ENCODE assay signal across 8 cellular contexts in the genomic region with DNA sequence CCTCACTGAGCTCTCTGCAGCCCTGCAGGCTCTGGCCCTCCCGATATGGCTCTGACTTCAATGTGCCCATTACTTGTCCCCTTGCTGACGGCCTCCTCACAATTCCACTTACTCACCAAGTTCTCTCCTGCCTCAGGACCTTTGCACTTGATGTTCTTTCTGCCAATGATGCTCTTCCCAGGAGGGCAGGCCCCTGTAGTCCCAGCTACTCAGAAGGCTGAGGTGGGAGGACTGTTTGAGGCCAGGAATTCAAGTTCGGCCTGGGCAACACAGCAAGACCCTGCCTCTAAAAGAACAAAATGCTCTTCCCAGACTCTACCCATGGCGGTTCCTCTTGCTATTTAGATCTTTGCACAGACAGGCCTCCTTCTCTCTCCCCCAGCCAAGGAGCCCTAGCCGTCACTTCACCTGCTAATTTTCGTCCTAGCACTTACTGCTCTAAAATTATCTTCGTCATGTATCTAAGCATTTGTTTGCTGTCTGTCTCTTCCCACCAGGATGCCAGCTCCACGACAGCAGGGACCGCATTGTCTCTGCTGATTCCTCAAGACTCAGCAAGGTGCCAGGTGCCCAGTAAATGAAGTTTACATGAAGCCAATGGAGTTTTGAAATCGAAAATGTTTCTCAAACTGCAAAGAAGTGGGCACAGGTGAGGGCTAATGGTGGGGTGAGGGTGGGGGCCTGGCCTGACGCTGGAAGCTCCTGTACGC. TPM values are rescaled to one million over a fixed set of nuclear protein-coding genes. Genes with fewer than 3 reads are reported as not detected.
DNase-seq lines count a peak whose midpoint lies in the region; ATAC-seq, FAIRE-seq and TF ChIP-seq lines count a peak whose summit lies in the region.

No MANE protein-coding gene starts in this region.

- H3K4me3 Mint-ChIP-seq in activated CD8-positive, alpha-beta memory T cell treated with anti-CD3 and anti-CD28 coated beads, Interleukin-2, amount 10 ng/mL, durations not matched to agents 7 days and 5 days, result peak overlapping the region; percentile 46
- peak overlapping the region; percentile 40 for H3K4me3 Mint-ChIP-seq in activated CD8-positive, alpha-beta T cell treated with anti-CD3 and anti-CD28 coated beads, Interleukin-2, amount 10 ng/mL, durations not matched to agents 7 days and 5 days

- peak overlapping the region; percentile 7 to 93 for H3K27ac ChIP-seq in kidney (ENCODE audit: low read depth in 2 of 2, low read length in 2 of 2)
- peak overlapping the region; percentile 91 for H3K27ac ChIP-seq in suprapubic skin

- no peak for FAIRE-seq in kidney (lab: Jason Lieb, UNC)

- H3K4me3 ChIP-seq in kidney (ENCODE audit: low read length in 2 of 2) (peak overlapping the region; percentile 32 to 37), suprapubic skin (peak overlapping the region; percentile 76)

- H3K4me1 ChIP-seq in kidney (ENCODE audit: control insufficient read depth in 1 of 2, insufficient read depth in 1 of 2, low read depth in 1 of 2, low read length in 2 of 2), result peaks cover 15 to 17% of the 10 kb centered on the region in 2 donors
- peaks cover 45% of the 10 kb centered on the region for H3K4me1 ChIP-seq in suprapubic skin

- no peaks in the 10 kb centered on the region for H3K36me3 Mint-ChIP-seq in activated CD8-positive, alpha-beta memory T cell treated with anti-CD3 and anti-CD28 coated beads, Interleukin-2, amount 10 ng/mL, durations not matched to agents 7 days and 5 days
- H3K36me3 Mint-ChIP-seq in activated CD8-positive, alpha-beta T cell treated with anti-CD3 and anti-CD28 coated beads, Interleukin-2, amount 10 ng/mL, durations not matched to agents 7 days and 5 days (ENCODE audit: low read depth), result peaks cover 5% of the 10 kb centered on the region

- CTCF ChIA-PET in activated CD8-positive, alpha-beta memory T cell treated with anti-CD3 and anti-CD28 coated beads, Interleukin-2, amount 10 ng/mL, durations not matched to agents 7 days and 5 days (lab: Charles Lee), result interaction anchor here (0.5 to 2.7 kb wide), 26 partner anchors 8 to 355 kb away, joined by 3 to 17 read pairs (median 4); no protein-coding TSS in a partner anchor
- CTCF ChIA-PET in activated CD8-positive, alpha-beta T cell treated with anti-CD3 and anti-CD28 coated beads, Interleukin-2, amount 10 ng/mL, durations not matched to agents 7 days and 5 days (lab: Charles Lee), result interaction anchor here (0.7 to 2.8 kb wide), 15 partner anchors 8 to 358 kb away, joined by 3 to 16 read pairs (median 4); partner anchors contain the start of gene ATPAF2

- DNase-seq in activated CD8-positive, alpha-beta memory T cell treated with anti-CD3 and anti-CD28 coated beads, Interleukin-2, amount 10 ng/mL, durations not matched to agents 7 days and 5 days, result no peak
- no peak for DNase-seq in activated CD8-positive, alpha-beta memory T cell treated with anti-CD3 and anti-CD28 coated beads, Interleukin-2, amount 50 U/mL, for 48 hours
- no peak for DNase-seq in activated CD8-positive, alpha-beta T cell treated with anti-CD3 and anti-CD28 coated beads, Interleukin-2, amount 10 ng/mL, durations not matched to agents 7 days and 5 days
- DNase-seq in kidney, result no peak
- DNase-seq in suprapubic skin (ENCODE audit: low spot score in 2 of 2), result no peak
- no peak for DNase-seq in NCI-H1436 (lab: John Stamatoyannopoulos, UW)

- peaks cover 13% of the 10 kb centered on the region for H3K27me3 Mint-ChIP-seq in activated CD8-positive, alpha-beta memory T cell treated with anti-CD3 and anti-CD28 coated beads, Interleukin-2, amount 10 ng/mL, durations not matched to agents 7 days and 5 days
- H3K27me3 Mint-ChIP-seq in activated CD8-positive, alpha-beta T cell treated with anti-CD3 and anti-CD28 coated beads, Interleukin-2, amount 10 ng/mL, durations not matched to agents 7 days and 5 days (ENCODE audit: low read depth), result peaks cover 8% of the 10 kb centered on the region

- TF ChIP-seq CTCF in kidney (IDR thresholded peaks at IDR 0.05; ENCODE audit: borderline replicate concordance, extremely low read depth, insufficient read depth) (no peak), suprapubic skin (IDR thresholded peaks at IDR 0.05) (no peak)

- H3K36me3 ChIP-seq in kidney (ENCODE audit: control insufficient read depth in 1 of 2, insufficient read depth in 2 of 2, low read length in 2 of 2) (no peaks in the 10 kb centered on the region), suprapubic skin (no peaks in the 10 kb centered on the region)

- H3K9me3 Mint-ChIP-seq in activated CD8-positive, alpha-beta memory T cell treated with anti-CD3 and anti-CD28 coated beads, Interleukin-2, amount 10 ng/mL, durations not matched to agents 7 days and 5 days (ENCODE audit: low read depth), result no peaks in the 10 kb centered on the region
- H3K9me3 Mint-ChIP-seq in activated CD8-positive, alpha-beta T cell treated with anti-CD3 and anti-CD28 coated beads, Interleukin-2, amount 10 ng/mL, durations not matched to agents 7 days and 5 days (ENCODE audit: insufficient read depth), result no peaks in the 10 kb centered on the region

- H3K27me3 ChIP-seq in suprapubic skin, result no peaks in the 10 kb centered on the region

- no peak overlapping the region for H3K27ac Mint-ChIP-seq in activated CD8-positive, alpha-beta memory T cell treated with anti-CD3 and anti-CD28 coated beads, Interleukin-2, amount 10 ng/mL, durations not matched to agents 7 days and 5 days
- peak overlapping the region; percentile 47 for H3K27ac Mint-ChIP-seq in activated CD8-positive, alpha-beta T cell treated with anti-CD3 and anti-CD28 coated beads, Interleukin-2, amount 10 ng/mL, durations not matched to agents 7 days and 5 days

- peak overlapping the region; percentile 46 for H3K9ac ChIP-seq in kidney (ENCODE audit: low read length in 2 of 2)

- POLR2A ChIA-PET in activated CD8-positive, alpha-beta T cell treated with anti-CD3 and anti-CD28 coated beads, Interleukin-2, amount 10 ng/mL, durations not matched to agents 7 days and 5 days (lab: Charles Lee), result no interaction called here

- no peak for TF ChIP-seq POLR2A in suprapubic skin (IDR thresholded peaks at IDR 0.05)

- 51% methylated on average over 12 of the region's 12 CpGs for WGBS in suprapubic skin

- H3K4me1 Mint-ChIP-seq in activated CD8-positive, alpha-beta memory T cell treated with anti-CD3 and anti-CD28 coated beads, Interleukin-2, amount 10 ng/mL, durations not matched to agents 7 days and 5 days, result peaks cover 40% of the 10 kb centered on the region
- peaks cover 50% of the 10 kb centered on the region for H3K4me1 Mint-ChIP-seq in activated CD8-positive, alpha-beta T cell treated with anti-CD3 and anti-CD28 coated beads, Interleukin-2, amount 10 ng/mL, durations not matched to agents 7 days and 5 days (ENCODE audit: low read depth)

- TF ChIP-seq EP300 in suprapubic skin (IDR thresholded peaks at IDR 0.05), result no peak

- intact Hi-C loops in kidney (cut with DNase I), result loop anchor here (5.0 kb wide), 1 partner anchor 182 kb away; no protein-coding TSS in a partner anchor

- H3K9me3 ChIP-seq in kidney (ENCODE audit: control insufficient read depth in 1 of 2, low read length in 2 of 2) (no peaks in the 10 kb centered on the region), suprapubic skin (no peaks in the 10 kb centered on the region)

- ATAC-seq in activated CD8-positive, alpha-beta memory T cell treated with anti-CD3 and anti-CD28 coated beads, Interleukin-2, amount 10 ng/mL, durations not matched to agents 7 days and 5 days, result no peak
- ATAC-seq in activated CD8-positive, alpha-beta T cell treated with anti-CD3 and anti-CD28 coated beads, Interleukin-2, amount 10 ng/mL, durations not matched to agents 7 days and 5 days, result no peak
- ATAC-seq in HG02623 (IDR thresholded peaks at IDR 0.05; ENCODE audit: unreplicated experiment) (no peak), GM18867 (IDR thresholded peaks at IDR 0.05; ENCODE audit: unreplicated experiment) (no peak)

RNA-seq across cellular contexts. Expression of gene RAI1, which starts 0.6 kb away (rescaled TPM):
- total RNA-seq in activated CD8-positive, alpha-beta memory T cell treated with anti-CD3 and anti-CD28 coated beads, Interleukin-2, amount 10 ng/mL, durations not matched to agents 7 days and 5 days, result 10 to 100 TPM; 17.4 to 24.4 TPM
- total RNA-seq in activated CD8-positive, alpha-beta T cell treated with anti-CD3 and anti-CD28 coated beads, Interleukin-2, amount 10 ng/mL, durations not matched to agents 7 days and 5 days, result 10 to 100 TPM; 24.4 to 24.6 TPM
- 50.5 TPM for total RNA-seq in kidney
- polyA plus RNA-seq in kidney (ENCODE audit: insufficient read depth, low read depth, low replicate concordance), result 6.7 TPM
- total RNA-seq in suprapubic skin, result 10 to 100 TPM; 20.3 to 46.1 (median 30.4) TPM
